ENCODE assay signal across 8 cellular contexts in the genomic region with DNA sequence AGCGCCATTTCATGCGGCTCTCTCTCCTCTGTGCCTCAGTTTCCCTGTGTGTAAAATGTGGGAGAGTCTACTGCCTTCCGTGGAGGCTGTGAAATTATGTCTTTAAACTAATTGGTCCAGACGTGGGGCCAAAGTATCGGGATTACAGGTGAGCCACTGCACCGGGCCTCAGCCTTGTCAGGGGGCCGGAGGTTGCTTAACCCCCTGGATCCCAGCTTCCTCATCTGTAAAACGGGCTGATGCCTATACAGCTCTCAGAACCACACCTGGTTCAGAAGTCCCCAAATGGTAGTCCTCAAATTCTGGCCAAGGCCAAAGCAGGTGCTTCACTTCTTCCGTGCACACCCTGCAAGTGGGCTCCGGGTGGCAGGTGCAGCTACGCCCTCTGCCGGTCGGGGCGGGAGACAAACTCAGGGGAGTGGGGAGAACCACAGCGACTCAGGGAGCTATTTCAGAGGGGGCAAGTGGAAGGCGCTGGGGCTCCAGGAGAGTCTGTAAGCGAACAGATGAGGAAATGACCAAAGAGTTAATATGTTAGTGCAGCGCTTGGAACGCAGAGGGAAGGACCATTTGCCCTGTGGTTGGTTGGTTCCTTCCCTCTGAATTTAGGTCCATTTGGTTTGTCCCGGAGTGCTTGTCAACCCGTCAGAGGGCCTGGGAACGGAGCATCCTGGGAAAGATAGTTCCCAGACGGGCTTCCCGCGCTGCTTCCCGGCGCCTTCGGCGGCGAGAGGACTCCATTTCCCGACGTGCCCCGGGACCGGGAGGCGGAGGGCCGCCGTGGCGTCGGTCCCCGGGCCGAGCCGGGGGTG. TPM values are rescaled to one million over a fixed set of nuclear protein-coding genes. Genes with fewer than 3 reads are reported as not detected.
DNase-seq lines count a peak whose midpoint lies in the region; TF ChIP-seq lines count a peak whose summit lies in the region.

A gene (plus strand): TSS at position 812 of the 812 bp plus-strand sequence. CDS start 135 bp downstream, outside the sequence.

- peaks cover 6% of the 10 kb centered on the region for H3K36me3 Mint-ChIP-seq in HFFc6 (ENCODE audit: low read depth)
- peaks cover 20% of the 10 kb centered on the region for H3K36me3 Mint-ChIP-seq in activated naive CD4-positive, alpha-beta T cell treated with anti-CD3 and anti-CD28 coated beads, Interleukin-2, amount 10 ng/mL, durations not matched to agents 7 days and 5 days

- H4K20me1 ChIP-seq in SK-N-SH (ENCODE audit: insufficient read depth): peaks cover 16% of the 10 kb centered on the region

- H3K27ac Mint-ChIP-seq in HFFc6: peak within 1 kb of the TSS; percentile 99
- H3K27ac Mint-ChIP-seq in activated naive CD4-positive, alpha-beta T cell treated with anti-CD3 and anti-CD28 coated beads, Interleukin-2, amount 10 ng/mL, durations not matched to agents 7 days and 5 days: peak within 1 kb of the TSS; percentile 98

- no peaks in the 10 kb centered on the region for H3F3A ChIP-seq in SK-N-SH (replicated peaks; ENCODE audit: insufficient read depth)

- no peaks in the 10 kb centered on the region for H3K27me3 Mint-ChIP-seq in HFFc6 (ENCODE audit: insufficient read depth)
- no peaks in the 10 kb centered on the region for H3K27me3 Mint-ChIP-seq in activated naive CD4-positive, alpha-beta T cell treated with anti-CD3 and anti-CD28 coated beads, Interleukin-2, amount 10 ng/mL, durations not matched to agents 7 days and 5 days

- no peaks in the 10 kb centered on the region for H3K9me2 ChIP-seq in SK-N-SH

- CTCF ChIA-PET in SK-N-SH (lab: Yijun Ruan, JAX): interaction anchor here (0.6 to 3.7 kb wide), 19 partner anchors 9 to 329 kb away, joined by 3 to 16 read pairs (median 4); a partner anchor contains a TSS
- CTCF ChIA-PET in activated naive CD4-positive, alpha-beta T cell treated with anti-CD3 and anti-CD28 coated beads, Interleukin-2, amount 10 ng/mL, durations not matched to agents 7 days and 5 days (lab: Charles Lee): interaction anchor here (0.6 to 2.9 kb wide), 18 partner anchors 8 to 332 kb away, joined by 3 to 13 read pairs (median 4); a partner anchor contains a TSS

- peak within 1 kb of the TSS; percentile 78 for H3K4me3 ChIP-seq in SK-N-SH (ENCODE audit: low read depth in 2 of 2, low read length in 1 of 2)

- peaks cover 46% of the 10 kb centered on the region for H3K79me2 ChIP-seq in SK-N-SH (ENCODE audit: insufficient read depth)

- POLR2A ChIA-PET in SK-N-SH (lab: Yijun Ruan, JAX): no interaction called here

- peak within 1 kb of the TSS; percentile 70 to 81 for H3K27ac ChIP-seq in SK-N-SH (ENCODE audit: low read depth in 2 of 2, low read length in 1 of 2)
- H3K27ac ChIP-seq in substantia nigra (ENCODE audit: low read depth, low read length, poor library complexity, severe bottlenecking): peak within 1 kb of the TSS; percentile 93

- H3K9me3 ChIP-seq in SK-N-SH: no peaks in the 10 kb centered on the region

- H3K36me3 ChIP-seq in SK-N-SH (replicated peaks in 1 of 2; ENCODE audit: control insufficient read depth in 1 of 2, insufficient read depth in 2 of 2, low read length in 1 of 2): no peaks in the 10 kb centered on the region

- peak; percentile 96 for DNase-seq in GM04504 (ENCODE audit: low read depth)
- peak; percentile 97 for DNase-seq in HFFc6
- DNase-seq in NAMALWA (ENCODE audit: low spot score): peak; percentile 95
- DNase-seq in SK-N-SH: peak; percentile 98
- DNase-seq in activated naive CD4-positive, alpha-beta T cell treated with anti-CD3 and anti-CD28 coated beads, Interleukin-2, amount 10 ng/mL, durations not matched to agents 7 days and 5 days: peak; percentile 96
- peak; percentile 91 for DNase-seq in germinal center (ENCODE audit: low spot score)
- DNase-seq in non-pigmented ciliary epithelial cell (ENCODE audit: low read depth): peak; percentile 94
- DNase-seq in substantia nigra (lab: John Stamatoyannopoulos, UW): peak; percentile 74 to 97 (median 92)

- peak within 1 kb of the TSS; percentile 96 for H3K4me2 ChIP-seq in SK-N-SH

- peaks cover 23% of the 10 kb centered on the region for H3K4me1 Mint-ChIP-seq in HFFc6 (ENCODE audit: low read depth)
- peaks cover 40% of the 10 kb centered on the region for H3K4me1 Mint-ChIP-seq in activated naive CD4-positive, alpha-beta T cell treated with anti-CD3 and anti-CD28 coated beads, Interleukin-2, amount 10 ng/mL, durations not matched to agents 7 days and 5 days

- H2AFZ ChIP-seq in SK-N-SH (ENCODE audit: low read depth): peak within 1 kb of the TSS; percentile 97

- no peaks in the 10 kb centered on the region for H3K27me3 ChIP-seq in SK-N-SH (ENCODE audit: insufficient read depth)

- no peak for TF ChIP-seq RAD21 in SK-N-SH (IDR thresholded peaks at IDR 0.05; ENCODE audit: low read length)

- 17% methylated on average over 20 of the region's 42 CpGs for WGBS in SK-N-SH (ENCODE audit: low lambda C conversion rate)

- peak within 1 kb of the TSS; percentile 98 for H3K9ac ChIP-seq in SK-N-SH

- peaks cover 0 to 14% of the 10 kb centered on the region in 2 experiments; a peak in 1 of 4 replicates for H3K4me1 ChIP-seq in SK-N-SH (ENCODE audit: control insufficient read depth in 1 of 2, insufficient read depth in 2 of 2, low read depth in 1 of 2, low read length in 1 of 2)

- peak within 1 kb of the TSS; percentile 99 for H3K4me3 Mint-ChIP-seq in HFFc6
- H3K4me3 Mint-ChIP-seq in activated naive CD4-positive, alpha-beta T cell treated with anti-CD3 and anti-CD28 coated beads, Interleukin-2, amount 10 ng/mL, durations not matched to agents 7 days and 5 days: peak within 1 kb of the TSS; percentile 98

- no peak for TF ChIP-seq EP300 in SK-N-SH (IDR thresholded peaks at IDR 0.05; ENCODE audit: borderline replicate concordance in 1 of 2, low read depth in 1 of 2, low read length in 1 of 2)

- peak; percentile 97 for TF ChIP-seq CTCF in HFFc6 (IDR thresholded peaks at IDR 0.05)
- peak; percentile 99 for TF ChIP-seq CTCF in SK-N-SH (IDR thresholded peaks at IDR 0.05)

- no peaks in the 10 kb centered on the region for H3K9me3 Mint-ChIP-seq in HFFc6
- no peaks in the 10 kb centered on the region for H3K9me3 Mint-ChIP-seq in activated naive CD4-positive, alpha-beta T cell treated with anti-CD3 and anti-CD28 coated beads, Interleukin-2, amount 10 ng/mL, durations not matched to agents 7 days and 5 days

TF ChIP-seq in SK-N-SH, 30 proteins besides CTCF, POLR2A, EP300 and RAD21:
- TF ChIP-seq, protein P1, sequence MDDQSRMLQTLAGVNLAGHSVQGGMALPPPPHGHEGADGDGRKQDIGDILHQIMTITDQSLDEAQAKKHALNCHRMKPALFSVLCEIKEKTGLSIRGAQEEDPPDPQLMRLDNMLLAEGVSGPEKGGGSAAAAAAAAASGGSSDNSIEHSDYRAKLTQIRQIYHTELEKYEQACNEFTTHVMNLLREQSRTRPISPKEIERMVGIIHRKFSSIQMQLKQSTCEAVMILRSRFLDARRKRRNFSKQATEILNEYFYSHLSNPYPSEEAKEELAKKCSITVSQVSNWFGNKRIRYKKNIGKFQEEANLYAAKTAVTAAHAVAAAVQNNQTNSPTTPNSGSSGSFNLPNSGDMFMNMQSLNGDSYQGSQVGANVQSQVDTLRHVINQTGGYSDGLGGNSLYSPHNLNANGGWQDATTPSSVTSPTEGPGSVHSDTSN (IDR thresholded peaks at IDR 0.05): peak; percentile 71
- TF ChIP-seq, protein P2, sequence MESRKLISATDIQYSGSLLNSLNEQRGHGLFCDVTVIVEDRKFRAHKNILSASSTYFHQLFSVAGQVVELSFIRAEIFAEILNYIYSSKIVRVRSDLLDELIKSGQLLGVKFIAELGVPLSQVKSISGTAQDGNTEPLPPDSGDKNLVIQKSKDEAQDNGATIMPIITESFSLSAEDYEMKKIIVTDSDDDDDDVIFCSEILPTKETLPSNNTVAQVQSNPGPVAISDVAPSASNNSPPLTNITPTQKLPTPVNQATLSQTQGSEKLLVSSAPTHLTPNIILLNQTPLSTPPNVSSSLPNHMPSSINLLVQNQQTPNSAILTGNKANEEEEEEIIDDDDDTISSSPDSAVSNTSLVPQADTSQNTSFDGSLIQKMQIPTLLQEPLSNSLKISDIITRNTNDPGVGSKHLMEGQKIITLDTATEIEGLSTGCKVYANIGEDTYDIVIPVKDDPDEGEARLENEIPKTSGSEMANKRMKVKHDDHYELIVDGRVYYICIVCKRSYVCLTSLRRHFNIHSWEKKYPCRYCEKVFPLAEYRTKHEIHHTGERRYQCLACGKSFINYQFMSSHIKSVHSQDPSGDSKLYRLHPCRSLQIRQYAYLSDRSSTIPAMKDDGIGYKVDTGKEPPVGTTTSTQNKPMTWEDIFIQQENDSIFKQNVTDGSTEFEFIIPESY (IDR thresholded peaks at IDR 0.05; ENCODE audit: borderline replicate concordance, low read depth): no peak
- TF ChIP-seq GABPA (IDR thresholded peaks at IDR 0.05; ENCODE audit: low read depth) (peak; percentile 40), CHD2 (IDR thresholded peaks at IDR 0.05; ENCODE audit: low read length, partially characterized antibody) (peak; percentile 65), MXI1 (IDR thresholded peaks at IDR 0.05; ENCODE audit: low read depth, low read length) (no peak), YY1 (IDR thresholded peaks at IDR 0.05; ENCODE audit: low read depth) (0 out of 2 replicates have a peak, but pooled peaks have one; percentile 11), FOXM1 (IDR thresholded peaks at IDR 0.05; ENCODE audit: low read depth) (peak; percentile 80; the same call in 1 of the 2 replicates), MEF2A (IDR thresholded peaks at IDR 0.05; ENCODE audit: borderline replicate concordance, low read depth) (no peak), RCOR1 (IDR thresholded peaks at IDR 0.05; ENCODE audit: low read length) (peak; percentile 50; the same call in 1 of the 2 replicates), NFIC (IDR thresholded peaks at IDR 0.05; ENCODE audit: borderline replicate concordance) (no peak), GATA2 (CRISPR knock-in tag; IDR thresholded peaks at IDR 0.05) (no peak)
- TF ChIP-seq, protein P3, sequence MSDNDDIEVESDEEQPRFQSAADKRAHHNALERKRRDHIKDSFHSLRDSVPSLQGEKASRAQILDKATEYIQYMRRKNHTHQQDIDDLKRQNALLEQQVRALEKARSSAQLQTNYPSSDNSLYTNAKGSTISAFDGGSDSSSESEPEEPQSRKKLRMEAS (IDR thresholded peaks at IDR 0.05; ENCODE audit: low read depth): peak; percentile 40; the same call in 1 of the 2 replicates
TF ChIP-seq in SK-N-SH: peak in this region for 7.

RNA-seq across cellular contexts. Expression of the gene that starts here (rescaled TPM):
- total RNA-seq in HFFc6 (2021; fragmentation: NEBNext Ultra II Directional; extraction: Animal tissue kit (Norgen Biotek cat#: 25700)): 10 to 100 TPM; 65.8 to 81.6 (median 69.1) TPM
- polyA plus RNA-seq in SK-N-SH (2012; rRNA removed): 5.5 and 13.3 TPM in 2 replicates
- polyA plus RNA-seq in SK-N-SH (2012; cell fraction: cytosol; rRNA removed): 8.6 and 12.0 TPM in 2 replicates
- 26.7 and 38.3 TPM in 2 replicates for polyA plus RNA-seq in SK-N-SH (2012; cell fraction: nucleus; rRNA removed)

Comparison
In these comparisons a context has a peak if more than half of its experiments do, and no peak if none do; other contexts are left out.
1. Peak in every context shown above with its lines: DNase-seq, H3K4me3 ChIP-seq and H3K27ac ChIP-seq.